8 cellular contexts compared by ENCODE assay signal in the genomic region with DNA sequence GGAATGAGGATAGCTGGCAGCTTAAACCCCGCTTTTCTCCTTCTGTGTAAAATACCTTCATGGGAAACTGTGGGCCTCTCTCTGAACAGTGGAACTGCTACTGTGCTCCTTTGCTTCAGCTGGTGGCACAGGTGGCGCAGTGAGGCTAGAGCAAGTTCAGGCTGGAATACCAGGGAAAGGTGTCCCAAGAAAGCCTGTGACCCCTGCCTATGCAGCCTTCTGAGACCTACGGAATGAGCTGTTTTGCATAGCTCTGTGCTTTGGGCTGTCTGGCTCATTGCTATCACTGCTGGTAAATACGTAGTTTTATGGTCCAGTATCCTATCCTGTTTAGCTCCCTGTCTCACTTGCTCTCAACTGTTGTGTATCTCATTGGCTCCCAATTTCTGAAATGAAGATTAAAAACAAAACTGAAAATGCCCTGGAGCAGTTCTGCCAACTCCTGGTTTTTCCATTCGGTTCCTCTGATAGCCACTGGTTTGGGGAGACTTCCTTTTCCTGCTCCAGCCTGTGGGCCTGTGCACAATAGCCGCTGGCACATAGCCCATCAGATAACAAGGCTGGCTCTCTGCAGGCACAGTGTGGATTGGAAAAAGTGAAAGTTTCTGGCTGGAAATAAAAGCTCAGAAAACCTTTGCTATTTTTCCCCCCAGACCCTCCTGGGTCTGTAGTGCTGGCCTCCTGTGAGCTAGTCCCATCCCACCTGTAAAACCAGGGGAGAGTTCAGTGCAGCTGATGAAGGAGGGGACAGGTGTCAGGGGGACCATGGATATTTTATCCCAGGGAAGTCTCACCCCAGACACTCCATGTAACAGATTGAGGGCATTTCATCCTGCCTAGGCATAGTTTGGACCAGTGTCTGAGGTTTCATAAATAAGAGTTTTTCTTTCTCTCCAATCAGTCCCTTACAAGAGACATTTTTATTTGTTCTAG. TPM values are rescaled to one million over a fixed set of nuclear protein-coding genes. Genes with fewer than 3 reads are reported as not detected.
DNase-seq lines count a peak whose midpoint lies in the region; ATAC-seq and TF ChIP-seq lines count a peak whose summit lies in the region.

No MANE protein-coding gene starts in this region.

- peaks cover 7% of the 10 kb centered on the region for H3K36me3 Mint-ChIP-seq in activated T-helper 2 cell treated with anti-CD3 and anti-CD28 coated beads, Interferon-gamma antibody, Interleukin-2, Interleukin-4, amounts not matched to agents 10 μg/mL and 5 μg/mL and 100 μg/mL, durations not matched to agents 14 hours and 24 hours and 36 hours (ENCODE audit: low read depth)

- no peak for ATAC-seq in HG03095 (IDR thresholded peaks at IDR 0.05; ENCODE audit: unreplicated experiment)

- peaks cover 13% of the 10 kb centered on the region for H3K4me1 ChIP-seq in mesodermal cell (ENCODE audit: control insufficient read depth, insufficient read depth, low read length, poor library complexity, severe bottlenecking)

- peaks cover 46% of the 10 kb centered on the region for H3K36me3 ChIP-seq in mesodermal cell (ENCODE audit: control insufficient read depth, insufficient read depth, low read length)

- H3K4me1 Mint-ChIP-seq in activated T-helper 2 cell treated with anti-CD3 and anti-CD28 coated beads, Interferon-gamma antibody, Interleukin-2, Interleukin-4, amounts not matched to agents 10 μg/mL and 5 μg/mL and 100 μg/mL, durations not matched to agents 14 hours and 24 hours and 36 hours (ENCODE audit: low read depth), result no peaks in the 10 kb centered on the region

- H3K27me3 ChIP-seq in dorsolateral prefrontal cortex, result no peaks in the 10 kb centered on the region

- H3K27ac ChIP-seq in dorsolateral prefrontal cortex (peak overlapping the region in 49 of 59 donors; percentile 6 to 82 (median 61)), mesodermal cell (ENCODE audit: low read depth, low read length, severe bottlenecking) (peak overlapping the region; percentile 68)

- H3K4me3 ChIP-seq in dorsolateral prefrontal cortex (peak overlapping the region in 15 of 59 donors; percentile 0 to 32 (median 5)), mesodermal cell (ENCODE audit: extremely low read depth, insufficient read depth, low read length, poor library complexity, severe bottlenecking) (no peak overlapping the region)

- intact Hi-C loops in dorsolateral prefrontal cortex (cut with DNase I), result no loop called here
- intact Hi-C loops in activated T-helper 2 cell treated with anti-CD3 and anti-CD28 coated beads, Interferon-gamma antibody, Interleukin-2, Interleukin-4, amounts not matched to agents 10 μg/mL and 5 μg/mL and 100 μg/mL, durations not matched to agents 14 hours and 24 hours and 36 hours (cut with micrococcal nuclease), result no loop called here

- no peaks in the 10 kb centered on the region for H3K9me3 ChIP-seq in mesodermal cell (ENCODE audit: control insufficient read depth, low read length)

- no peak for TF ChIP-seq CTCF in dorsolateral prefrontal cortex (IDR thresholded peaks at IDR 0.05 in 54 of 56, conservative IDR thresholded peaks at IDR 0.05 in 2 of 56; ENCODE audit: low read depth in 1 of 56, partially characterized antibody in 56 of 56)

- H3K27me3 Mint-ChIP-seq in activated T-helper 2 cell treated with anti-CD3 and anti-CD28 coated beads, Interferon-gamma antibody, Interleukin-2, Interleukin-4, amounts not matched to agents 10 μg/mL and 5 μg/mL and 100 μg/mL, durations not matched to agents 14 hours and 24 hours and 36 hours (ENCODE audit: low read depth), result no peaks in the 10 kb centered on the region

- no peaks in the 10 kb centered on the region for H3K9me3 Mint-ChIP-seq in activated T-helper 2 cell treated with anti-CD3 and anti-CD28 coated beads, Interferon-gamma antibody, Interleukin-2, Interleukin-4, amounts not matched to agents 10 μg/mL and 5 μg/mL and 100 μg/mL, durations not matched to agents 14 hours and 24 hours and 36 hours

- 79 to 81% methylated on average over 5 of the region's 6 CpGs for WGBS in mesodermal cell (ENCODE audit: insufficient coverage in 2 of 2), 2 experiments

- H3K4me3 Mint-ChIP-seq in activated T-helper 2 cell treated with anti-CD3 and anti-CD28 coated beads, Interferon-gamma antibody, Interleukin-2, Interleukin-4, amounts not matched to agents 10 μg/mL and 5 μg/mL and 100 μg/mL, durations not matched to agents 14 hours and 24 hours and 36 hours (ENCODE audit: low read depth), result no peak overlapping the region

- H3K27ac Mint-ChIP-seq in activated T-helper 2 cell treated with anti-CD3 and anti-CD28 coated beads, Interferon-gamma antibody, Interleukin-2, Interleukin-4, amounts not matched to agents 10 μg/mL and 5 μg/mL and 100 μg/mL, durations not matched to agents 14 hours and 24 hours and 36 hours, result no peak overlapping the region

- DNase-seq in EH (ENCODE audit: low read depth), result peak; percentile 92
- DNase-seq in NCI-H69 (lab: John Stamatoyannopoulos, UW), result peak; percentile 77
- DNase-seq in dorsolateral prefrontal cortex, result peak in 2 of 10 donors; percentile 48 to 65
- no peak for DNase-seq in activated T-helper 2 cell treated with anti-CD3 and anti-CD28 coated beads, Interferon-gamma antibody, Interleukin-2, Interleukin-4, amounts not matched to agents 10 μg/mL and 5 μg/mL and 100 μg/mL, durations not matched to agents 14 hours and 24 hours and 36 hours (ENCODE audit: low spot score)
- DNase-seq in middle frontal gyrus (ENCODE audit: extremely low spot score, low spot score), result no peak
- DNase-seq in activated effector memory CD4-positive, alpha-beta T cell treated with Interleukin-2 at 50 U/mL for 16 hours, result no peak

RNA-seq across cellular contexts. Expression of a gene that starts 24.1 kb away (rescaled TPM):
- total RNA-seq in dorsolateral prefrontal cortex, result 10 to 100 TPM; 12.5 to 37.7 (median 23.8) TPM
- polyA plus RNA-seq in mesodermal cell (2013, experiment 1 of 2), result 115 TPM
- polyA plus RNA-seq in mesodermal cell (2013, experiment 2 of 2), result 93.5 TPM
- 178 and 182 TPM in 2 replicates for total RNA-seq in activated T-helper 2 cell treated with anti-CD3 and anti-CD28 coated beads, Interferon-gamma antibody, Interleukin-2, Interleukin-4, amounts not matched to agents 10 μg/mL and 5 μg/mL and 100 μg/mL, durations not matched to agents 14 hours and 24 hours and 36 hours

RNA-seq across cellular contexts. Expression of a gene that starts 53.7 kb away (rescaled TPM):
- total RNA-seq in dorsolateral prefrontal cortex, result 10 to 100 TPM; 24.2 to 55.3 (median 37.6) TPM
- polyA plus RNA-seq in mesodermal cell (2013, experiment 1 of 2), result 44.3 TPM
- 34.5 TPM for polyA plus RNA-seq in mesodermal cell (2013, experiment 2 of 2)
- total RNA-seq in activated T-helper 2 cell treated with anti-CD3 and anti-CD28 coated beads, Interferon-gamma antibody, Interleukin-2, Interleukin-4, amounts not matched to agents 10 μg/mL and 5 μg/mL and 100 μg/mL, durations not matched to agents 14 hours and 24 hours and 36 hours, result 27.9 and 28.7 TPM in 2 replicates

Comparison
In these comparisons a context has a peak if more than half of its experiments do, and no peak if none do; other contexts are left out.
1. DNase-seq: peak in EH (single experiment) and NCI-H69 (single experiment); none in activated T-helper 2 cell treated with anti-CD3 and anti-CD28 coated beads, Interferon-gamma antibody, Interleukin-2, Interleukin-4, amounts not matched to agents 10 μg/mL and 5 μg/mL and 100 μg/mL, durations not matched to agents 14 hours and 24 hours and 36 hours (single experiment), middle frontal gyrus (single experiment) and activated effector memory CD4-positive, alpha-beta T cell treated with Interleukin-2 at 50 U/mL for 16 hours (single experiment).